Comparison of ENCODE assay signal across 26 cellular contexts in genomic region chr15:32637704-32638103, GRCh38. TPM values are rescaled to one million over a fixed set of nuclear protein-coding genes. Genes with fewer than 3 reads are reported as not detected.
"Had no signal": no experiment of that assay in that cellular context is flagged by ENCODE, and none has a peak within 500 bp of the region (broad histone marks: within the 10 kb centered on the region; RNA-seq: fewer than 3 reads in every experiment).

No MANE protein-coding gene starts in this region.

- H3K4me3 ChIP-seq: gastrocnemius medialis, lower lobe of right lung, prostate gland, right atrium auricular region, smooth muscle cell, stomach, thyroid gland, vagina had no signal

- H3K4me2 ChIP-seq: smooth muscle cell had no signal

- H3K9me3 ChIP-seq: gastrocnemius medialis, lower lobe of right lung, prostate gland, right atrium auricular region, stomach, thyroid gland, vagina had no signal

- H3K36me3 ChIP-seq: gastrocnemius medialis, lower lobe of right lung, prostate gland, right atrium auricular region, thyroid gland, vagina had no signal

- H3K27ac ChIP-seq: gastrocnemius medialis, lower lobe of right lung, prostate gland, right atrium auricular region, stomach, thyroid gland, vagina had no signal

- H3K4me3 Mint-ChIP-seq: dendritic cell treated with granulocyte-macrophage colony-stimulating factor and Interleukin-4, amounts not matched to agents 40 ng/mL and 50 ng/mL, for 4 days; endodermal cell; naive thymus-derived CD8-positive, alpha-beta T cell; nephron progenitor cell; stimulated activated effector memory CD8-positive, alpha-beta T cell treated with anti-CD3 and anti-CD28 coated beads, Interleukin-12 subunit alpha, Interleukin-12 subunit beta, amount 100 ng/mL, for 72 hours had no signal

- DNase-seq: effector CD8-positive, alpha-beta T cell; endodermal cell; erythroblast; foreskin fibroblast; gastrocnemius medialis; head of caudate nucleus; left ventricle myocardium superior; lower lobe of right lung; naive thymus-derived CD8-positive, alpha-beta T cell; nephron progenitor cell; nucleus accumbens; stimulated activated CD4-positive, alpha-beta T cell treated with anti-CD3 and anti-CD28 coated beads, Interleukin-12 subunit alpha, Interleukin-12 subunit beta, amount 100 ng/mL, for 4 hours; stimulated activated CD4-positive, alpha-beta T cell treated with anti-CD3 and anti-CD28 coated beads, Interleukin-1b, Interleukin-23, amount 100 ng/mL, for 48 hours; stimulated activated CD4-positive, alpha-beta T cell treated with anti-CD3 and anti-CD28 coated beads, Interleukin-4, amount 100 ng/mL, for 1 hour; stimulated activated naive CD4-positive, alpha-beta T cell treated with Interleukin-2 at 50 U/mL for 16 hours; stomach; thyroid gland; trophoblast cell had no signal

- H3K27me3 ChIP-seq: right atrium auricular region, thyroid gland, vagina had no signal

- H3K4me1 Mint-ChIP-seq: stimulated activated effector memory CD8-positive, alpha-beta T cell treated with anti-CD3 and anti-CD28 coated beads, Interleukin-12 subunit alpha, Interleukin-12 subunit beta, amount 100 ng/mL, for 72 hours had no signal

- H3K4me1 ChIP-seq: gastrocnemius medialis, lower lobe of right lung, prostate gland, vagina had no signal

- ATAC-seq: gastrocnemius medialis; left ventricle myocardium superior; lower lobe of right lung; naive thymus-derived CD8-positive, alpha-beta T cell; sciatic nerve; stimulated activated effector memory CD8-positive, alpha-beta T cell treated with anti-CD3 and anti-CD28 coated beads, Interleukin-12 subunit alpha, Interleukin-12 subunit beta, amount 100 ng/mL, for 72 hours had no signal

- FAIRE-seq: keratinocyte had no signal

- H3K9me3 Mint-ChIP-seq: dendritic cell treated with granulocyte-macrophage colony-stimulating factor and Interleukin-4, amounts not matched to agents 40 ng/mL and 50 ng/mL, for 4 days; endodermal cell; naive thymus-derived CD8-positive, alpha-beta T cell; nephron progenitor cell; stimulated activated effector memory CD8-positive, alpha-beta T cell treated with anti-CD3 and anti-CD28 coated beads, Interleukin-12 subunit alpha, Interleukin-12 subunit beta, amount 100 ng/mL, for 72 hours had no signal

- H3K27ac Mint-ChIP-seq: dendritic cell treated with granulocyte-macrophage colony-stimulating factor and Interleukin-4, amounts not matched to agents 40 ng/mL and 50 ng/mL, for 4 days; endodermal cell; naive thymus-derived CD8-positive, alpha-beta T cell; nephron progenitor cell; stimulated activated effector memory CD8-positive, alpha-beta T cell treated with anti-CD3 and anti-CD28 coated beads, Interleukin-12 subunit alpha, Interleukin-12 subunit beta, amount 100 ng/mL, for 72 hours had no signal

RNA-seq across cellular contexts. Expression of gene SCG5, which starts 3.8 kb away (rescaled TPM):
- total RNA-seq: left ventricle myocardium superior; naive thymus-derived CD8-positive, alpha-beta T cell had no signal
- polyA plus RNA-seq: naive thymus-derived CD8-positive, alpha-beta T cell had no signal
